Comparison of ENCODE assay signal across 7 cellular contexts in genomic region chr18:54052259-54052658, GRCh38.
"Had no signal": no experiment of that assay in that cellular context is flagged by ENCODE, and none has a peak within 500 bp of the region (broad histone marks: within the 10 kb centered on the region; RNA-seq: fewer than 3 reads in every experiment).

No MANE protein-coding gene starts in this region.

- FAIRE-seq: HepG2 had no signal

- DNase-seq: GOT3, H7, HFFc6 had no signal

- H3K4me1 Mint-ChIP-seq: IgD-negative memory B cell had no signal

- H3K9me3 ChIP-seq: HAP-1 had no signal

- H3K36me3 Mint-ChIP-seq: IgD-negative memory B cell had no signal

- H3K4me3 Mint-ChIP-seq: HFFc6, IgD-negative memory B cell had no signal

- H3K4me1 ChIP-seq: HAP-1 had no signal

- H3K36me3 ChIP-seq: HAP-1 had no signal

- H3K4me3 ChIP-seq: HAP-1 had no signal

- H3K27ac ChIP-seq: HL-60 had no signal

- H3K27ac Mint-ChIP-seq: HFFc6, IgD-negative memory B cell had no signal
